In the genomic region with DNA sequence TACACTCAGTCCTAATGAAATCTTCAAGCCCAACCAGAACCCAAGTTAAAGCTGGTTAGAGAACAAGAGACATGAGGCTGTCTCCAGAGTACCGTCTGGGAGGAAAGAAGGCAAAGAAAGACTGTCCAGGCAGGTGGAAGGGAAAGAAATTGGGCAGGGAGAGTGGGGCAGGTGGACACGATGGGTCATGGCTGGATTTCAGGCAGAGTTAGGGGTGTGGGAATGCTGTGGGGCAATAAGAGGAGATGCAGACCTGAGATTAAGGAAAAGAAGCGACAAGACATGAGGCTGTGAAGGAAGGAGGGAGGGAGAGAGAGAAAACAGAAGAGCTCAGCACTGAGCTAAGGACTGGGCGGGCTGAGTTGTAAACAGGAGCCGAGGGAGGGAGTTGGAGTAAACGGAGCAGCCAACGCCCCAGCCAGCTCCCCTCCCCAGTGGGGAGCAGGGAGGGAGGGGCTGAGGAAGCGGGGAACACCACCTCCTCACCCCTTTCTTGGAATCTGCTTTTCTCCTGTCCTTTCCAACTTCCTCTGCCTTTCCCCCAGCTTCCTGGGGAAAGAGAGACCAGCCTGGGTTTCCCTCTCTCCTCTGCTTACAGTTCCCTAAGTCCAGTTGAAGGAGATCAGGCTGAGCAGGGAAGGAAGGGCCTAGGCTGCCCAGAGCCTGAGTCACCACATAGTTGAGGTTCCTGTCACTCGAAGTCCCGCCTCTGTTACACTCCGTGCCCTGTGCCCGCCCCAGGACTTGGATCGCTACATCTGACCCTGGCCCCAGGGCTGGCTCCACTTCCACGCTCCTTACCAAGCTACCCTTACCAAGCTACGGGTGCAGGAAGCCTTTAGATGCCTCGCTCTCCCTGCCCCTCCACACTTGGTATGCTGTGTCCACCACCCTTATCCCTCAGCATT, we compare ENCODE assay signal across 8 cellular contexts. TPM values are rescaled to one million over a fixed set of nuclear protein-coding genes. Genes with fewer than 3 reads are reported as not detected.
A peak's percentile ranks its signal among the peaks of the same experiment; 100 is the strongest.
DNase-seq lines count a peak whose midpoint lies in the region; ATAC-seq and TF ChIP-seq lines count a peak whose summit lies in the region.

No MANE protein-coding gene starts in this region.

- H3K4me1 ChIP-seq in hepatocyte (ENCODE audit: insufficient read depth): peaks cover 73% of the 10 kb centered on the region
- H3K4me1 ChIP-seq in gastrocnemius medialis: peaks cover 91 to 95% of the 10 kb centered on the region in 2 donors

- H3K79me2 ChIP-seq in hepatocyte: peaks cover 2% of the 10 kb centered on the region

- peak overlapping the region; percentile 99 for H3K27ac ChIP-seq in hepatocyte
- peak overlapping the region; percentile 97 to 100 (median 100) for H3K27ac ChIP-seq in gastrocnemius medialis

- peak overlapping the region; percentile 71 for H3K4me2 ChIP-seq in hepatocyte

- intact Hi-C loops in gastrocnemius medialis (cut with DNase I; ENCODE audit: low total_unique reads): no loop called here

- H3K36me3 ChIP-seq in hepatocyte (replicated peaks; ENCODE audit: insufficient read depth, low read depth): no peaks in the 10 kb centered on the region
- H3K36me3 ChIP-seq in gastrocnemius medialis: peaks cover 0 to 10% of the 10 kb centered on the region in 2 donors

- H3K9me3 ChIP-seq in hepatocyte (ENCODE audit: low read depth): no peaks in the 10 kb centered on the region
- H3K9me3 ChIP-seq in gastrocnemius medialis: no peaks in the 10 kb centered on the region

- no peaks in the 10 kb centered on the region for H3K27me3 ChIP-seq in hepatocyte
- H3K27me3 ChIP-seq in gastrocnemius medialis: no peaks in the 10 kb centered on the region

- H3K4me3 ChIP-seq in hepatocyte (no peak overlapping the region), gastrocnemius medialis (peak overlapping the region; percentile 36 to 55 (median 39))

- H3K9me2 ChIP-seq in hepatocyte (replicated peaks; ENCODE audit: insufficient read depth): no peaks in the 10 kb centered on the region

- no peaks in the 10 kb centered on the region for H4K20me1 ChIP-seq in hepatocyte (ENCODE audit: insufficient read depth, poor library complexity, severe bottlenecking)

- no peak for DNase-seq in activated CD4-positive, CD25-positive, alpha-beta regulatory T cell treated with anti-CD3 and anti-CD28 coated beads, Interleukin-2, amount 50 U/mL, for 72 hours
- DNase-seq in SK-MEL-5 (ENCODE audit: low read depth, low spot score) (peak; percentile 22), astrocyte of the hippocampus (ENCODE audit: low read depth, low spot score) (peak; percentile 96), hepatocyte (ENCODE audit: low spot score) (peak; percentile 93), gastrocnemius medialis (peak; percentile 95 to 96), hippocampal formation (lab: John Stamatoyannopoulos, UW) (no peak)

- TF ChIP-seq CTCF in hepatocyte (IDR thresholded peaks at IDR 0.05; ENCODE audit: poor library complexity) (no peak), gastrocnemius medialis (IDR thresholded peaks at IDR 0.05 in 4 of 5, conservative IDR thresholded peaks at IDR 0.05 in 1 of 5) (no peak)

- ATAC-seq in activated CD4-positive, CD25-positive, alpha-beta regulatory T cell treated with anti-CD3 and anti-CD28 coated beads, Interleukin-2, amount 50 U/mL, for 24 hours: peak; percentile 17 to 19
- ATAC-seq in gastrocnemius medialis (peak; percentile 71 to 77), GM18868 (IDR thresholded peaks at IDR 0.05; ENCODE audit: unreplicated experiment) (no peak)

- H2AFZ ChIP-seq in hepatocyte: peak overlapping the region; percentile 35

- TF ChIP-seq POLR2A in gastrocnemius medialis (IDR thresholded peaks at IDR 0.05): peak; percentile 43 to 76

- in situ Hi-C loops in SK-MEL-5 (cut with HindIII; ENCODE audit: low pct_unique_long_range_greater_than_20kb, low sequenced_read_pairs): no loop called here
- in situ Hi-C loops in gastrocnemius medialis (cut with MboI; ENCODE audit: low sequenced_read_pairs in 4 of 4): loop anchor here in 2 of 4 donors (10.0 kb wide), 3 partner anchors 58 to 158 kb away; no protein-coding TSS in a partner anchor

- WGBS in hepatocyte (ENCODE audit: low lambda C conversion rate, missing lambda C conversion rate): 13% methylated on average over 15 of the region's 16 CpGs

RNA-seq across cellular contexts. Expression of a gene that starts 6.6 kb away (rescaled TPM):
- 11.3 and 14.3 TPM in 2 replicates for total RNA-seq in SK-MEL-5 (2014; rRNA removed; shearing (Covaris generic))
- 8.3 and 13.9 TPM in 2 replicates for polyA plus RNA-seq in SK-MEL-5 (2015; cell fraction: cytosol; rRNA removed)
- 27.3 and 58.8 TPM in 2 replicates for polyA plus RNA-seq in SK-MEL-5 (2015; cell fraction: nucleus; rRNA removed)
- total RNA-seq in hepatocyte (218 and 237 TPM in 2 replicates), gastrocnemius medialis (1,000 to 10,000 TPM in 1 of 4 donors, 100 to 1,000 TPM in 3; 374 to 1,261 (median 571) TPM)
- 38.0 and 47.6 TPM in 2 replicates for polyA plus RNA-seq in hepatocyte

RNA-seq across cellular contexts. Expression of a gene that starts 20.5 kb away (rescaled TPM):
- total RNA-seq in SK-MEL-5 (2014; rRNA removed; shearing (Covaris generic)): 1,631 and 1,643 TPM in 2 replicates
- 1,536 and 1,592 TPM in 2 replicates for polyA plus RNA-seq in SK-MEL-5 (2015; cell fraction: cytosol; rRNA removed)
- 237 and 258 TPM in 2 replicates for polyA plus RNA-seq in SK-MEL-5 (2015; cell fraction: nucleus; rRNA removed)
- total RNA-seq in hepatocyte (1,612 and 1,634 TPM in 2 replicates), gastrocnemius medialis (1,000 to 10,000 TPM; 1,797 to 2,946 (median 1,897) TPM)
- polyA plus RNA-seq in hepatocyte: 501 and 526 TPM in 2 replicates

RNA-seq across cellular contexts. Expression of a gene that starts 38.1 kb away (rescaled TPM):
- total RNA-seq in SK-MEL-5 (2014; rRNA removed; shearing (Covaris generic)): 6.0 and 7.3 TPM in 2 replicates
- polyA plus RNA-seq in SK-MEL-5 (2015; cell fraction: cytosol; rRNA removed): 14.4 and 20.9 TPM in 2 replicates
- 34.1 and 57.2 TPM in 2 replicates for polyA plus RNA-seq in SK-MEL-5 (2015; cell fraction: nucleus; rRNA removed)
- total RNA-seq in hepatocyte (6.7 and 11.7 TPM in 2 replicates), gastrocnemius medialis (10 to 100 TPM in 3 of 4 donors, 1 to 10 TPM in 1; 7.8 to 15.7 (median 11.7) TPM)
- 14.2 and 16.5 TPM in 2 replicates for polyA plus RNA-seq in hepatocyte

RNA-seq across cellular contexts. Expression of a gene that starts 48.5 kb away (rescaled TPM):
- total RNA-seq in SK-MEL-5 (2014; rRNA removed; shearing (Covaris generic)): 55.4 and 56.3 TPM in 2 replicates
- 39.2 and 51.2 TPM in 2 replicates for polyA plus RNA-seq in SK-MEL-5 (2015; cell fraction: cytosol; rRNA removed)
- polyA plus RNA-seq in SK-MEL-5 (2015; cell fraction: nucleus; rRNA removed): 173 and 183 TPM in 2 replicates
- 46.8 and 53.1 TPM in 2 replicates for total RNA-seq in hepatocyte
- 17.1 and 25.6 TPM in 2 replicates for polyA plus RNA-seq in hepatocyte
- 10 to 100 TPM; 28.0 to 47.1 (median 31.7) TPM for total RNA-seq in gastrocnemius medialis

RNA-seq across cellular contexts. Expression of a gene that starts 59.4 kb away (rescaled TPM):
- total RNA-seq in SK-MEL-5 (2014; rRNA removed; shearing (Covaris generic)): 9.1 and 9.7 TPM in 2 replicates
- 23.8 and 25.9 TPM in 2 replicates for polyA plus RNA-seq in SK-MEL-5 (2015; cell fraction: cytosol; rRNA removed)
- polyA plus RNA-seq in SK-MEL-5 (2015; cell fraction: nucleus; rRNA removed): 192 and 209 TPM in 2 replicates
- total RNA-seq in hepatocyte (18.3 and 21.6 TPM in 2 replicates), gastrocnemius medialis (1 to 10 TPM; 4.7 to 7.9 (median 7.0) TPM)
- polyA plus RNA-seq in hepatocyte: 22.6 and 51.0 TPM in 2 replicates

Comparison
In these comparisons a context has a peak if more than half of its experiments do, and no peak if none do; other contexts are left out.
1. DNase-seq: peak in SK-MEL-5 (single experiment), astrocyte of the hippocampus (single experiment), hepatocyte (single experiment) and gastrocnemius medialis (2 of 2); none in activated CD4-positive, CD25-positive, alpha-beta regulatory T cell treated with anti-CD3 and anti-CD28 coated beads, Interleukin-2, amount 50 U/mL, for 72 hours (single experiment) and hippocampal formation (0 of 2).
2. RNA of a gene that starts 6.6 kb away (total RNA-seq): 374 to 1,261 TPM in gastrocnemius medialis and 218 to 237 TPM in hepatocyte; 11.3 to 14.3 TPM in SK-MEL-5; every median in the first group is over 10 times any median in the second.